In genomic region chr16:22375117-22375962, GRCh38 we compare ENCODE assay signal across 8 cellular contexts. TPM values are rescaled to one million over a fixed set of nuclear protein-coding genes. Genes with fewer than 3 reads are reported as not detected.
A peak's percentile ranks its signal among the peaks of the same experiment; 100 is the strongest.
DNase-seq lines count a peak whose midpoint lies in the region; ATAC-seq and TF ChIP-seq lines count a peak whose summit lies in the region.

No MANE protein-coding gene starts in this region.

- no peak for TF ChIP-seq POLR2A in gastrocnemius medialis (IDR thresholded peaks at IDR 0.05)

- no peaks in the 10 kb centered on the region for H3K9me3 ChIP-seq in gastrocnemius medialis

- H3K4me1 ChIP-seq in gastrocnemius medialis = peaks cover 13 to 17% of the 10 kb centered on the region in 2 donors

- TF ChIP-seq CTCF in fibroblast of villous mesenchyme (IDR thresholded peaks at IDR 0.05; ENCODE audit: insufficient read depth, low read depth, low read length) (no peak), gastrocnemius medialis (IDR thresholded peaks at IDR 0.05 in 4 of 5, conservative IDR thresholded peaks at IDR 0.05 in 1 of 5) (no peak)

- intact Hi-C loops in gastrocnemius medialis (cut with DNase I; ENCODE audit: low total_unique reads) = loop anchor here (10.0 kb wide), 1 partner anchor 181 kb away; no protein-coding TSS in a partner anchor

- H3K27me3 Mint-ChIP-seq in T-cell = no peaks in the 10 kb centered on the region

- peaks cover 11% of the 10 kb centered on the region for H3K36me3 Mint-ChIP-seq in T-cell

- ATAC-seq in T-cell (replicated peaks in 1 of 4) = no peak
- no peak for ATAC-seq in gastrocnemius medialis
- ATAC-seq in HG03039 (IDR thresholded peaks at IDR 0.05; ENCODE audit: unreplicated experiment) = no peak

- peak overlapping the region; percentile 96 to 98 (median 98) for H3K4me3 Mint-ChIP-seq in T-cell

- peaks cover 36 to 48% (median 45%) of the 10 kb centered on the region in 3 donors for H3K4me1 Mint-ChIP-seq in T-cell

- CTCF ChIA-PET in T-cell (lab: Charles Lee) = interaction anchor here in 1 of 2 donors (0.6 kb wide), 1 partner anchor 86 kb away, joined by 4 read pairs; no protein-coding TSS in a partner anchor

- no peaks in the 10 kb centered on the region for H3K36me3 ChIP-seq in gastrocnemius medialis

- POLR2A ChIA-PET in T-cell (lab: Charles Lee) = interaction anchor here (0.5 to 0.8 kb wide), 2 partner anchors 19 to 25 kb away, joined by 4 to 8 read pairs; no protein-coding TSS in a partner anchor

- in situ Hi-C loops in gastrocnemius medialis (cut with MboI; ENCODE audit: low sequenced_read_pairs in 4 of 4) = no loop called here

- H3K4me3 ChIP-seq in fibroblast of villous mesenchyme (ENCODE audit: low read depth, low read length) (peak overlapping the region; percentile 90), gastrocnemius medialis (peak overlapping the region; percentile 71 to 87 (median 78))

- H3K27me3 ChIP-seq in gastrocnemius medialis = no peaks in the 10 kb centered on the region

- H3K27ac ChIP-seq in gastrocnemius medialis = peak overlapping the region; percentile 50 to 73 (median 62)

- no peaks in the 10 kb centered on the region for H3K9me3 Mint-ChIP-seq in T-cell

- peak; percentile 48 for DNase-seq in NCI-H2227 treated with DMSO at 0.1 percent for 48 hours (lab: John Stamatoyannopoulos, UW)
- no peak for DNase-seq in NCI-H2227 (lab: John Stamatoyannopoulos, UW; ENCODE audit: unreplicated experiment)
- no peak for DNase-seq in T-cell
- peak; percentile 19 for DNase-seq in fibroblast of villous mesenchyme (ENCODE audit: low read depth)
- no peak for DNase-seq in gastrocnemius medialis
- DNase-seq in HCEC 1CT = no peak
- no peak for DNase-seq in occipital lobe (lab: John Stamatoyannopoulos, UW)

- H3K27ac Mint-ChIP-seq in T-cell = peak overlapping the region; percentile 88 to 89

RNA-seq across cellular contexts. Expression of gene CDR2, which starts 0.9 kb away (rescaled TPM):
- total RNA-seq in T-cell (10 to 100 TPM; 58.7 to 97.5 (median 72.6) TPM), fibroblast of villous mesenchyme (37.4 and 40.2 TPM in 2 replicates), gastrocnemius medialis (1 to 10 TPM; 4.1 to 7.6 (median 7.3) TPM), occipital lobe (8.9 TPM)

Comparison
In these comparisons a context has a peak if more than half of its experiments do, and no peak if none do; other contexts are left out.
1. DNase-seq: peak in NCI-H2227 treated with DMSO at 0.1 percent for 48 hours (single experiment) and fibroblast of villous mesenchyme (single experiment); none in NCI-H2227 (single experiment), T-cell (0 of 34), gastrocnemius medialis (0 of 2), HCEC 1CT (single experiment) and occipital lobe (single experiment).